Comparison of ENCODE assay signal across 1 cellular context in the genomic region with DNA sequence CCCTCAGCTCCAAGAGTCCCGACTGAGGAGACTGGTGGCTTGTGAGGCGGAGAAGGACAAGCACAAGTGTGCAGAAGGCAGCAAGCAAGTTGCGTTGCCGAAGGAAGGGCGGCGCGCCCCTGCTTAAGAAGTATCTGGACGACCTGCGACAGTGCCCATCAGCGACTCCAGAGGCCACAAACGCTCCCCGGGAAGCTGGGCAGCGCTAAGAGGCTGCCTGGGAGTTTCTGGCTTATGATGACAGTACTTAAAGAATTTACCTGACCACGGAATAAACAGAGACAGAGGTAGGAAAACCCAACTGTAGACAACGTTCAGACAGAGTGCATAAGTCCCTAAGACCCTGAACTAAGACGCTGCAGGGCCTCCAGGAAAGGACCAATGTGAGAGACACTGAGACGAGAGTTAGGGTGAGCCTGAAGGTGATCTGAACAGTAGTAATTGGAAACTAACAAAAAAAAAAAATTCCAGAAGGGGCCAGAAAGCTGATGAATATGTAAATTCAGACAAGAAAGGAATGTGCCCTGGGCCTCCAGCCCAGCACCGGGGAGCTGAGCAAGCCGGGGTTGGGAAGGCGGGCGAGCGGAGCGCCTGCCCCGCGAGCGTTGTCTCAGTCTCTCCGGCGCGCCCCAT.
A peak's percentile ranks its signal among the peaks of the same experiment; 100 is the strongest.
TF ChIP-seq lines count a peak whose summit lies in the region.

No MANE protein-coding gene starts in this region.

TF ChIP-seq in K562, 482 proteins besides CTCF, POLR2A, EP300 and RAD21 (continued from another document):
- TF ChIP-seq KLF1 (tag; IDR thresholded peaks at IDR 0.05) = no peak
- TF ChIP-seq, protein P1, sequence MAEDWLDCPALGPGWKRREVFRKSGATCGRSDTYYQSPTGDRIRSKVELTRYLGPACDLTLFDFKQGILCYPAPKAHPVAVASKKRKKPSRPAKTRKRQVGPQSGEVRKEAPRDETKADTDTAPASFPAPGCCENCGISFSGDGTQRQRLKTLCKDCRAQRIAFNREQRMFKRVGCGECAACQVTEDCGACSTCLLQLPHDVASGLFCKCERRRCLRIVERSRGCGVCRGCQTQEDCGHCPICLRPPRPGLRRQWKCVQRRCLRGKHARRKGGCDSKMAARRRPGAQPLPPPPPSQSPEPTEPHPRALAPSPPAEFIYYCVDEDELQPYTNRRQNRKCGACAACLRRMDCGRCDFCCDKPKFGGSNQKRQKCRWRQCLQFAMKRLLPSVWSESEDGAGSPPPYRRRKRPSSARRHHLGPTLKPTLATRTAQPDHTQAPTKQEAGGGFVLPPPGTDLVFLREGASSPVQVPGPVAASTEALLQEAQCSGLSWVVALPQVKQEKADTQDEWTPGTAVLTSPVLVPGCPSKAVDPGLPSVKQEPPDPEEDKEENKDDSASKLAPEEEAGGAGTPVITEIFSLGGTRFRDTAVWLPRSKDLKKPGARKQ (CRISPR knock-in tag; IDR thresholded peaks at IDR 0.05) = 0 out of 2 replicates have a peak, but pooled peaks have one; percentile 43
- no peak for TF ChIP-seq STAT5B (CRISPR knock-in tag; IDR thresholded peaks at IDR 0.05)
- TF ChIP-seq RFX1 (IDR thresholded peaks at IDR 0.05) = no peak
- TF ChIP-seq U2AF2 (optimal IDR thresholded peaks at IDR 0.05; ENCODE audit: low read depth, low read length) = no peak
- TF ChIP-seq ZNF175 (CRISPR knock-in tag; IDR thresholded peaks at IDR 0.05; ENCODE audit: low read depth) = no peak
- TF ChIP-seq SPI1 (IDR thresholded peaks at IDR 0.05; ENCODE audit: borderline replicate concordance, low read depth, low read length) = no peak
- no peak for TF ChIP-seq LEF1 (IDR thresholded peaks at IDR 0.05)
- TF ChIP-seq ARID1B (IDR thresholded peaks at IDR 0.05) = 0 out of 2 replicates have a peak, but pooled peaks have one; percentile 17
- TF ChIP-seq ZNF274 (IDR thresholded peaks at IDR 0.05; ENCODE audit: borderline replicate concordance, low read depth, low read length) = no peak
- no peak for TF ChIP-seq STAG1 (CRISPR knock-in tag; IDR thresholded peaks at IDR 0.05; ENCODE audit: borderline replicate concordance)
- TF ChIP-seq, protein P2, sequence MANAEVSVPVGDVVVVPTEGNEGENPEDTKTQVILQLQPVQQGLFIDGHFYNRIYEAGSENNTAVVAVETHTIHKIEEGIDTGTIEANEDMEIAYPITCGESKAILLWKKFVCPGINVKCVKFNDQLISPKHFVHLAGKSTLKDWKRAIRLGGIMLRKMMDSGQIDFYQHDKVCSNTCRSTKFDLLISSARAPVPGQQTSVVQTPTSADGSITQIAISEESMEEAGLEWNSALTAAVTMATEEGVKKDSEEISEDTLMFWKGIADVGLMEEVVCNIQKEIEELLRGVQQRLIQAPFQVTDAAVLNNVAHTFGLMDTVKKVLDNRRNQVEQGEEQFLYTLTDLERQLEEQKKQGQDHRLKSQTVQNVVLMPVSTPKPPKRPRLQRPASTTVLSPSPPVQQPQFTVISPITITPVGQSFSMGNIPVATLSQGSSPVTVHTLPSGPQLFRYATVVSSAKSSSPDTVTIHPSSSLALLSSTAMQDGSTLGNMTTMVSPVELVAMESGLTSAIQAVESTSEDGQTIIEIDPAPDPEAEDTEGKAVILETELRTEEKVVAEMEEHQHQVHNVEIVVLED (CRISPR knock-in tag; IDR thresholded peaks at IDR 0.05) = no peak
- no peak for TF ChIP-seq NFIC (IDR thresholded peaks at IDR 0.05)
- TF ChIP-seq, protein P3, sequence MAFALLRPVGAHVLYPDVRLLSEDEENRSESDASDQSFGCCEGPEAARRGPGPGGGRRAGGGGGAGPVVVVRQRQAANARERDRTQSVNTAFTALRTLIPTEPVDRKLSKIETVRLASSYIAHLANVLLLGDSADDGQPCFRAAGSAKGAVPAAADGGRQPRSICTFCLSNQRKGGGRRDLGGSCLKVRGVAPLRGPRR (CRISPR knock-in tag; IDR thresholded peaks at IDR 0.05) = no peak
- no peak for TF ChIP-seq NONO (IDR thresholded peaks at IDR 0.05; ENCODE audit: low read depth in 2 of 2, low read length in 1 of 2)
- TF ChIP-seq ZNF24 (IDR thresholded peaks at IDR 0.05) = no peak
- no peak for TF ChIP-seq ZNF121 (CRISPR knock-in tag; conservative IDR thresholded peaks at IDR 0.05)
- no peak for TF ChIP-seq KLF6 (CRISPR knock-in tag; IDR thresholded peaks at IDR 0.05; ENCODE audit: borderline replicate concordance)
- no peak for TF ChIP-seq BRF1 (IDR thresholded peaks at IDR 0.05; ENCODE audit: borderline replicate concordance, extremely low read depth, insufficient read length)
- no peak for TF ChIP-seq SOX6 (IDR thresholded peaks at IDR 0.05)
- TF ChIP-seq NR2C1 (IDR thresholded peaks at IDR 0.05) = no peak
- TF ChIP-seq NR2C1 (tag; IDR thresholded peaks at IDR 0.05) = no peak
- TF ChIP-seq, protein P4, sequence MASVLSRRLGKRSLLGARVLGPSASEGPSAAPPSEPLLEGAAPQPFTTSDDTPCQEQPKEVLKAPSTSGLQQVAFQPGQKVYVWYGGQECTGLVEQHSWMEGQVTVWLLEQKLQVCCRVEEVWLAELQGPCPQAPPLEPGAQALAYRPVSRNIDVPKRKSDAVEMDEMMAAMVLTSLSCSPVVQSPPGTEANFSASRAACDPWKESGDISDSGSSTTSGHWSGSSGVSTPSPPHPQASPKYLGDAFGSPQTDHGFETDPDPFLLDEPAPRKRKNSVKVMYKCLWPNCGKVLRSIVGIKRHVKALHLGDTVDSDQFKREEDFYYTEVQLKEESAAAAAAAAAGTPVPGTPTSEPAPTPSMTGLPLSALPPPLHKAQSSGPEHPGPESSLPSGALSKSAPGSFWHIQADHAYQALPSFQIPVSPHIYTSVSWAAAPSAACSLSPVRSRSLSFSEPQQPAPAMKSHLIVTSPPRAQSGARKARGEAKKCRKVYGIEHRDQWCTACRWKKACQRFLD (CRISPR knock-in tag; IDR thresholded peaks at IDR 0.05) = no peak
- no peak for TF ChIP-seq BHLHE40 (IDR thresholded peaks at IDR 0.05; ENCODE audit: low read length)
- TF ChIP-seq HNRNPLL (IDR thresholded peaks at IDR 0.05; ENCODE audit: low read depth, low read length, poor library complexity, severe bottlenecking) = peak; percentile 34
- no peak for TF ChIP-seq SETDB1 (IDR thresholded peaks at IDR 0.05; ENCODE audit: low read length)
- TF ChIP-seq XRCC5 (IDR thresholded peaks at IDR 0.05; ENCODE audit: low read depth, low read length) = no peak
- no peak for TF ChIP-seq NR4A1 (CRISPR knock-in tag; IDR thresholded peaks at IDR 0.05)
- no peak for TF ChIP-seq NR4A1 (tag; IDR thresholded peaks at IDR 0.05)
- TF ChIP-seq CTBP1 (IDR thresholded peaks at IDR 0.05; ENCODE audit: borderline replicate concordance) = no peak
- no peak for TF ChIP-seq NR2C2 (CRISPR knock-in tag; IDR thresholded peaks at IDR 0.05)
- TF ChIP-seq NR2C2 (tag; IDR thresholded peaks at IDR 0.05) = no peak
- TF ChIP-seq HNRNPK (IDR thresholded peaks at IDR 0.05; ENCODE audit: low read depth, low read length, poor library complexity, severe bottlenecking) = no peak
- TF ChIP-seq JUND (IDR thresholded peaks at IDR 0.05; ENCODE audit: borderline replicate concordance, low read depth, low read length) = no peak
- TF ChIP-seq JUND (tag; IDR thresholded peaks at IDR 0.05; ENCODE audit: borderline replicate concordance, low read depth, low read length) = no peak
- TF ChIP-seq ZNF311 (CRISPR knock-in tag; IDR thresholded peaks at IDR 0.05) = no peak
- no peak for TF ChIP-seq PTRF (tag; IDR thresholded peaks at IDR 0.05)
- no peak for TF ChIP-seq ZNF584 (CRISPR knock-in tag; IDR thresholded peaks at IDR 0.05; ENCODE audit: low read depth)
- no peak for TF ChIP-seq PTBP1 (IDR thresholded peaks at IDR 0.05; ENCODE audit: low read depth, low read length)
- TF ChIP-seq KAT7 (CRISPR knock-in tag; IDR thresholded peaks at IDR 0.05; ENCODE audit: borderline replicate concordance) = 0 out of 2 replicates have a peak, but pooled peaks have one; percentile 9
- TF ChIP-seq ZNF282 (CRISPR knock-in tag; IDR thresholded peaks at IDR 0.05) = 0 out of 2 replicates have a peak, but pooled peaks have one; percentile 7
- no peak; the same call in 1 of the 2 replicates for TF ChIP-seq SP1 (CRISPR knock-in tag; IDR thresholded peaks at IDR 0.05)
